In genomic region chr2:219205165-219205538, GRCh38 we compare ENCODE assay signal across 1 cellular context.
TF ChIP-seq lines count a peak whose summit lies in the region.

No MANE protein-coding gene starts in this region.

TF ChIP-seq in K562, 482 proteins besides CTCF, POLR2A, EP300 and RAD21:
- TF ChIP-seq GTF2E2 (tag; IDR thresholded peaks at IDR 0.05) (no peak), ZNF121 (CRISPR knock-in tag; conservative IDR thresholded peaks at IDR 0.05) (peak; percentile 68)
